Comparison of ENCODE assay signal across 8 cellular contexts in genomic region chr12:72017054-72017651, GRCh38.
A peak's percentile ranks its signal among the peaks of the same experiment; 100 is the strongest.
DNase-seq lines count a peak whose midpoint lies in the region; ATAC-seq and TF ChIP-seq lines count a peak whose summit lies in the region.

No MANE protein-coding gene starts in this region.

- H3K27me3 Mint-ChIP-seq in T-cell: peaks cover 7 to 32% of the 10 kb centered on the region in 2 donors

- peak; percentile 97 for ATAC-seq in GM18502 (IDR thresholded peaks at IDR 0.05; ENCODE audit: poor library complexity, unreplicated experiment)
- ATAC-seq in HG02885 (IDR thresholded peaks at IDR 0.05; ENCODE audit: poor library complexity, unreplicated experiment): peak; percentile 99
- peak; percentile 60 to 77 (median 69) for ATAC-seq in T-cell (replicated peaks in 1 of 4)

- CTCF ChIA-PET in T-cell (lab: Charles Lee): interaction anchor here in 1 of 2 donors (1.1 kb wide), 1 partner anchor 20 kb away, joined by 3 read pairs; no protein-coding TSS in a partner anchor

- TF ChIP-seq POLR2A in sigmoid colon (IDR thresholded peaks at IDR 0.05): no peak

- H3K4me1 ChIP-seq in right atrium auricular region (no peaks in the 10 kb centered on the region), sigmoid colon (peaks cover 0 to under 1% (median 0%) of the 10 kb centered on the region in 4 donors)

- DNase-seq in NCI-H146 (lab: John Stamatoyannopoulos, UW): peak; percentile 79
- DNase-seq in T-cell: peak in 32 of 34 experiments; percentile 1 to 62 (median 32)
- peak; percentile 60 for DNase-seq in amniotic epithelial cell (ENCODE audit: low read depth)
- peak; percentile 78 for DNase-seq in right atrium auricular region (ENCODE audit: low spot score)
- DNase-seq in sigmoid colon: peak; percentile 74

- POLR2A ChIA-PET in T-cell (lab: Charles Lee): no interaction called here

- no peak overlapping the region for H3K4me3 ChIP-seq in right atrium auricular region
- no peak overlapping the region for H3K4me3 ChIP-seq in sigmoid colon

- peak; percentile 95 for TF ChIP-seq CTCF in 22Rv1 (IDR thresholded peaks at IDR 0.05)
- peak; percentile 65 to 80 for TF ChIP-seq CTCF in right atrium auricular region (IDR thresholded peaks at IDR 0.05)
- TF ChIP-seq CTCF in sigmoid colon (IDR thresholded peaks at IDR 0.05): peak; percentile 19 to 86 (median 54)

- H3K27me3 ChIP-seq in right atrium auricular region: no peaks in the 10 kb centered on the region
- no peaks in the 10 kb centered on the region for H3K27me3 ChIP-seq in sigmoid colon

- no peak overlapping the region for H3K27ac ChIP-seq in 22Rv1
- H3K27ac ChIP-seq in right atrium auricular region: no peak overlapping the region
- no peak overlapping the region for H3K27ac ChIP-seq in sigmoid colon

- no peak overlapping the region for H3K27ac Mint-ChIP-seq in T-cell

- H3K4me1 Mint-ChIP-seq in T-cell: no peaks in the 10 kb centered on the region

- TF ChIP-seq EP300 in sigmoid colon (IDR thresholded peaks at IDR 0.05): no peak

- H3K36me3 ChIP-seq in right atrium auricular region (no peaks in the 10 kb centered on the region), sigmoid colon (no peaks in the 10 kb centered on the region)

- H3K36me3 Mint-ChIP-seq in T-cell: no peaks in the 10 kb centered on the region

- H3K9me3 ChIP-seq in right atrium auricular region: no peaks in the 10 kb centered on the region
- H3K9me3 ChIP-seq in sigmoid colon: no peaks in the 10 kb centered on the region

- no peak overlapping the region for H3K4me3 Mint-ChIP-seq in T-cell

- no peaks in the 10 kb centered on the region for H3K9me3 Mint-ChIP-seq in T-cell

- WGBS in sigmoid colon, 2 donors: 0 to 2% methylated on average over 6 of the region's 6 CpGs

- intact Hi-C loops in sigmoid colon (cut with DNase I): no loop called here
